ENCODE assay signal across 19 cellular contexts in the genomic region with DNA sequence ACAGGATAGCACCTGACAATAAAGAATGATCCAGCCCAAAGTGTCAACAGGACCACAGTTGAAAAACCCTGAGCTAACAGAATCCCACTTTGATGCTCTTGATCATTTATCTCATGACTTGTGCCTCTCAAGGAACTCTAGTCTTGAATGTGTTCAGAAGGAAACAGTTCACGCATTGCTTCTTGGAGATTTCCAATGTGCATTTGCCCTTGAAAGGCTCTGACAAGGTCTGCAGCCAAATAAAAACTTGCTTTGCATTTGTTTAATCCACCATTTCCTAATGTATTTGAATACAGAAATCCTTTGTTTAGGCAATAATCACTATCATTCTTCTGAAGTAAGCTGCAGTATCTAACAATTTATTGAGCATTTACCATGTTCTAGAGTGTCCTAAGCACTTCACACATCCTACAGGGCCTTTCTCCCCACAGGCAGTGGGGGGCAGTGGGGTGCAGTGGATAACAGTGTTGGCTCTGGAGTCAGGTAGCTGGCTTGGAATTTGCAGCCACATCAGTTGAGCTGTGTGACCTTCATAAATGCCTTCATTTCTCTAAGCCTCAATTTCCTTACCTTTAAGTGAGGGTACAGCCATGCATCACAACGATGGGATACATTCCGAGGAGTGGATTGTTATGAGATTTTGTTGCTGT.
DNase-seq lines count a peak whose midpoint lies in the region; ATAC-seq and TF ChIP-seq lines count a peak whose summit lies in the region.
"Had no signal": no experiment of that assay in that cellular context is flagged by ENCODE, and none has a peak within 500 bp of the region (broad histone marks: within the 10 kb centered on the region; RNA-seq: fewer than 3 reads in every experiment).

No MANE protein-coding gene starts in this region.

- CTCF ChIA-PET in SK-N-SH (lab: Yijun Ruan, JAX): no interaction called here
- CTCF ChIA-PET in HCT116 (lab: Charles Lee): interaction anchor here (0.6 kb wide), 1 partner anchor 348 kb away, joined by 3 read pairs; no protein-coding TSS in a partner anchor

- TF ChIP-seq POLR2A in HCT116 (IDR thresholded peaks at IDR 0.05; ENCODE audit: borderline replicate concordance, extremely low read depth, insufficient read depth, insufficient read length): no peak

- no peak for TF ChIP-seq CTCF in SK-N-SH (IDR thresholded peaks at IDR 0.05)
- peak; percentile 35 for TF ChIP-seq CTCF in GM10266 (IDR thresholded peaks at IDR 0.05; ENCODE audit: control insufficient read depth, insufficient read depth, low read depth, missing control alignments)
- TF ChIP-seq CTCF in HCT116 (IDR thresholded peaks at IDR 0.05 in 2 of 3, conservative IDR thresholded peaks at IDR 0.05 in 1 of 3; ENCODE audit: borderline replicate concordance in 1 of 3, insufficient read depth in 1 of 3, low read depth in 2 of 3, low read length in 2 of 3): peak in 2 of 3 experiments; percentile 6 to 13; a peak in 1 of 6 replicates

- 98% methylated on average over 3 of the region's 3 CpGs for WGBS in SK-N-SH (ENCODE audit: low lambda C conversion rate)

- H3K4me1 ChIP-seq in SK-N-SH (ENCODE audit: control insufficient read depth in 1 of 2, insufficient read depth in 2 of 2, low read depth in 1 of 2, low read length in 1 of 2) (peaks cover 0 to 23% of the 10 kb centered on the region in 2 experiments; a peak in 1 of 4 replicates), HCT116 (ENCODE audit: control insufficient read depth in 1 of 2, insufficient read depth in 2 of 2, low read length in 2 of 2) (no peaks in the 10 kb centered on the region; a peak in 1 of 4 replicates)

- H3F3A ChIP-seq in SK-N-SH (replicated peaks; ENCODE audit: insufficient read depth): peaks cover 15% of the 10 kb centered on the region

- no peak for DNase-seq in SK-N-SH
- no peak for DNase-seq in GM10266 (ENCODE audit: extremely low spot score)
- no peak for DNase-seq in HCT116 (ENCODE audit: low read depth, low spot score)
- no peak for DNase-seq in COLO668 (lab: John Stamatoyannopoulos, UW; ENCODE audit: unreplicated experiment)
- DNase-seq: Calu3, GM23248, Karpas-422, MG63, NCI-H1092 treated with DMSO at 0.1 percent for 48 hours, NCI-H2081 treated with DMSO at 0.1 percent for 48 hours, NCI-H510A treated with DMSO at 0.1 percent for 48 hours, NCI-H82 had no signal

- BruUV-seq in HCT116 (replicated peaks; lab: Mats Ljungman, UMichigan): no TSS peak

- TF ChIP-seq EP300 in SK-N-SH (IDR thresholded peaks at IDR 0.05; ENCODE audit: borderline replicate concordance in 1 of 2, low read depth in 1 of 2, low read length in 1 of 2): no peak

- H3K27me3 ChIP-seq in SK-N-SH (ENCODE audit: insufficient read depth) (no peaks in the 10 kb centered on the region), HCT116 (ENCODE audit: insufficient read depth, low read length) (no peaks in the 10 kb centered on the region)
- H3K27me3 ChIP-seq: MG63 had no signal

- H3K4me3 Mint-ChIP-seq in activated T-helper 17 cell treated with anti-CD3 and anti-CD28 coated beads, Interleukin-2, amount 50 U/mL, for 72 hours: no peak overlapping the region
- H3K4me3 Mint-ChIP-seq: B cell; CD4-positive, CD25-positive, alpha-beta regulatory T cell had no signal

- RAD21 ChIA-PET in HCT116 (lab: Charles Lee; ENCODE audit: low non-redundant PET in 1 of 2, low total read pairs in 2 of 2, uncharacterized antibody in 2 of 2, unreplicated experiment in 2 of 2): no interaction called here

- H3K9me2 ChIP-seq in SK-N-SH (no peaks in the 10 kb centered on the region), HCT116 (ENCODE audit: insufficient read depth) (no peaks in the 10 kb centered on the region)

- no peak overlapping the region for H2AFZ ChIP-seq in SK-N-SH (ENCODE audit: low read depth)
- H2AFZ ChIP-seq in HCT116 (ENCODE audit: low read depth, low read length, poor library complexity, severe bottlenecking): no peak overlapping the region
- H2AFZ ChIP-seq: GM23248 had no signal

- POLR2A ChIA-PET in SK-N-SH (lab: Yijun Ruan, JAX): no interaction called here
- POLR2A ChIA-PET in HCT116 (lab: Charles Lee): no interaction called here

- peaks cover 96% of the 10 kb centered on the region for H3K79me2 ChIP-seq in SK-N-SH (ENCODE audit: insufficient read depth)
- no peaks in the 10 kb centered on the region for H3K79me2 ChIP-seq in HCT116 (ENCODE audit: insufficient read depth, low read length)

- no peaks in the 10 kb centered on the region for H3K9me3 Mint-ChIP-seq in activated T-helper 17 cell treated with anti-CD3 and anti-CD28 coated beads, Interleukin-2, amount 50 U/mL, for 72 hours
- H3K9me3 Mint-ChIP-seq: CD4-positive, CD25-positive, alpha-beta regulatory T cell had no signal

- intact Hi-C loops in HCT116 (cut with micrococcal nuclease): no loop called here

- H3K9me3 ChIP-seq in SK-N-SH: no peaks in the 10 kb centered on the region
- no peaks in the 10 kb centered on the region for H3K9me3 ChIP-seq in HCT116 (ENCODE audit: control insufficient read depth in 1 of 2, insufficient read depth in 1 of 2, low read depth in 1 of 2, low read length in 2 of 2)
- H3K9me3 ChIP-seq: MG63 had no signal

- ATAC-seq in SK-N-SH treated with all-trans-retinoic acid at 6 μM for 48 hours (no peak), HCT116 (no peak), HG03521 (IDR thresholded peaks at IDR 0.05; ENCODE audit: unreplicated experiment) (no peak), GM21526 (IDR thresholded peaks at IDR 0.05; ENCODE audit: low FRiP score, unreplicated experiment) (no peak)
- peak; percentile 60 for ATAC-seq in activated T-helper 17 cell treated with anti-CD3 and anti-CD28 coated beads, Interleukin-2, amount 50 U/mL, for 72 hours (replicated peaks)

- TF ChIP-seq RAD21 in SK-N-SH (IDR thresholded peaks at IDR 0.05; ENCODE audit: low read length) (0 out of 2 replicates have a peak, but pooled peaks have one; percentile 3), HCT116 (IDR thresholded peaks at IDR 0.05; ENCODE audit: low read depth) (peak; percentile 25; the same call in 1 of the 2 replicates)

- H3K36me3 Mint-ChIP-seq in activated T-helper 17 cell treated with anti-CD3 and anti-CD28 coated beads, Interleukin-2, amount 50 U/mL, for 72 hours (ENCODE audit: low read depth): no peaks in the 10 kb centered on the region

- no peak overlapping the region for H3K27ac Mint-ChIP-seq in activated T-helper 17 cell treated with anti-CD3 and anti-CD28 coated beads, Interleukin-2, amount 50 U/mL, for 72 hours
- H3K27ac Mint-ChIP-seq: B cell had no signal

- peaks cover 4% of the 10 kb centered on the region for H3K4me1 Mint-ChIP-seq in activated T-helper 17 cell treated with anti-CD3 and anti-CD28 coated beads, Interleukin-2, amount 50 U/mL, for 72 hours

- no peaks in the 10 kb centered on the region for H3K27me3 Mint-ChIP-seq in activated T-helper 17 cell treated with anti-CD3 and anti-CD28 coated beads, Interleukin-2, amount 50 U/mL, for 72 hours
- H3K27me3 Mint-ChIP-seq: B cell; CD4-positive, CD25-positive, alpha-beta regulatory T cell had no signal

- H3K9ac ChIP-seq in SK-N-SH (no peak overlapping the region), HCT116 (ENCODE audit: low read length) (no peak overlapping the region)
- H3K9ac ChIP-seq: GM23248 had no signal

- no peak overlapping the region for H3K4me2 ChIP-seq in SK-N-SH
- H3K4me2 ChIP-seq in HCT116 (ENCODE audit: low read length): no peak overlapping the region

- no peak overlapping the region for H3K4me3 ChIP-seq in SK-N-SH (ENCODE audit: low read depth in 2 of 2, low read length in 1 of 2)
- H3K4me3 ChIP-seq in HCT116 (replicated peaks in 1 of 2; ENCODE audit: low read depth in 1 of 2, low read length in 2 of 2): no peak overlapping the region
- H3K4me3 ChIP-seq: GM23248, MG63 had no signal

- peaks cover 0 to 49% of the 10 kb centered on the region in 2 experiments for H3K36me3 ChIP-seq in SK-N-SH (replicated peaks in 1 of 2; ENCODE audit: control insufficient read depth in 1 of 2, insufficient read depth in 2 of 2, low read length in 1 of 2)
- no peaks in the 10 kb centered on the region for H3K36me3 ChIP-seq in HCT116 (ENCODE audit: control insufficient read depth in 1 of 2, insufficient read depth in 2 of 2, low read length in 2 of 2)
- H3K36me3 ChIP-seq: MG63 had no signal

- H3K27ac ChIP-seq in SK-N-SH (ENCODE audit: low read depth in 2 of 2, low read length in 1 of 2) (no peak overlapping the region), HCT116 (ENCODE audit: low read depth, low read length) (no peak overlapping the region)
- H3K27ac ChIP-seq: 22Rv1, GM23248 had no signal

- H4K20me1 ChIP-seq in SK-N-SH (ENCODE audit: insufficient read depth) (peaks cover 94% of the 10 kb centered on the region), HCT116 (ENCODE audit: insufficient read depth) (no peaks in the 10 kb centered on the region)

TF ChIP-seq in SK-N-SH, 30 proteins besides CTCF, POLR2A, EP300 and RAD21 (continues in another document):
- TF ChIP-seq, protein P1, sequence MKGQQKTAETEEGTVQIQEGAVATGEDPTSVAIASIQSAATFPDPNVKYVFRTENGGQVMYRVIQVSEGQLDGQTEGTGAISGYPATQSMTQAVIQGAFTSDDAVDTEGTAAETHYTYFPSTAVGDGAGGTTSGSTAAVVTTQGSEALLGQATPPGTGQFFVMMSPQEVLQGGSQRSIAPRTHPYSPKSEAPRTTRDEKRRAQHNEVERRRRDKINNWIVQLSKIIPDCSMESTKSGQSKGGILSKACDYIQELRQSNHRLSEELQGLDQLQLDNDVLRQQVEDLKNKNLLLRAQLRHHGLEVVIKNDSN (IDR thresholded peaks at IDR 0.05; ENCODE audit: borderline replicate concordance, low read depth): no peak
- TF ChIP-seq RFX5 (IDR thresholded peaks at IDR 0.05; ENCODE audit: low read length): no peak
- no peak for TF ChIP-seq TCF12 (IDR thresholded peaks at IDR 0.05)

TF ChIP-seq in SK-N-SH treated with all-trans-retinoic acid at 6 μM for 48 hours, 23 proteins besides CTCF, POLR2A, EP300 and RAD21 (continues in another document):
- TF ChIP-seq ZNF565 (CRISPR knock-in tag; conservative IDR thresholded peaks at IDR 0.05; ENCODE audit: low read depth) (no peak), ZNF8 (CRISPR knock-in tag; IDR thresholded peaks at IDR 0.05) (no peak), TCF4 (CRISPR knock-in tag; IDR thresholded peaks at IDR 0.05; ENCODE audit: borderline replicate concordance) (no peak), ARNTL (CRISPR knock-in tag; IDR thresholded peaks at IDR 0.05; ENCODE audit: borderline replicate concordance, low read depth) (no peak), ISL1 (CRISPR knock-in tag; IDR thresholded peaks at IDR 0.05) (no peak), ZNF70 (CRISPR knock-in tag; IDR thresholded peaks at IDR 0.05) (no peak), TOX (CRISPR knock-in tag; IDR thresholded peaks at IDR 0.05; ENCODE audit: borderline replicate concordance) (no peak)

TF ChIP-seq in HCT116, 20 proteins besides CTCF, POLR2A, EP300 and RAD21 (continues in another document):
- TF ChIP-seq, protein P2, sequence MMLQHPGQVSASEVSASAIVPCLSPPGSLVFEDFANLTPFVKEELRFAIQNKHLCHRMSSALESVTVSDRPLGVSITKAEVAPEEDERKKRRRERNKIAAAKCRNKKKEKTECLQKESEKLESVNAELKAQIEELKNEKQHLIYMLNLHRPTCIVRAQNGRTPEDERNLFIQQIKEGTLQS (IDR thresholded peaks at IDR 0.05): no peak
- no peak for TF ChIP-seq ELF1 (IDR thresholded peaks at IDR 0.05; ENCODE audit: borderline replicate concordance, low read depth)
- TF ChIP-seq POLR2AphosphoS5 (IDR thresholded peaks at IDR 0.05; ENCODE audit: low read depth, low read length): no peak
- no peak for TF ChIP-seq ZFX (IDR thresholded peaks at IDR 0.05)
- no peak for TF ChIP-seq CEBPB (IDR thresholded peaks at IDR 0.05; ENCODE audit: low read depth)
- no peak for TF ChIP-seq SIN3A (IDR thresholded peaks at IDR 0.05; ENCODE audit: low read depth)
